In genomic region chr4:83568057-83568456, GRCh38 we compare ENCODE assay signal across 22 cellular contexts.
"Had no signal": no experiment of that assay in that cellular context is flagged by ENCODE, and none has a peak within 500 bp of the region (broad histone marks: within the 10 kb centered on the region; RNA-seq: fewer than 3 reads in every experiment).

No MANE protein-coding gene starts in this region.

- H3K27ac Mint-ChIP-seq: activated B cell treated with CpG ODN at 0.5 μM for 24 hours; activated CD4-positive, alpha-beta memory T cell treated with anti-CD3 and anti-CD28 coated beads, Interleukin-2, amount 10 ng/mL, durations not matched to agents 7 days and 5 days; activated CD8-positive, alpha-beta memory T cell treated with anti-CD3 and anti-CD28 coated beads, Interleukin-2, amount 10 ng/mL, durations not matched to agents 7 days and 5 days; activated naive CD4-positive, alpha-beta T cell treated with anti-CD3 and anti-CD28 coated beads, Interleukin-2, amount 10 ng/mL, durations not matched to agents 7 days and 5 days; activated T-helper 2 cell treated with anti-CD3 and anti-CD28 coated beads, Interferon-gamma antibody, Interleukin-2, Interleukin-4, amounts not matched to agents 10 μg/mL and 5 μg/mL and 100 μg/mL, durations not matched to agents 14 hours and 24 hours and 36 hours; endodermal cell; natural killer cell had no signal

- H3K9me3 ChIP-seq: heart right ventricle, ovary, psoas muscle, tibial artery had no signal

- H3K27ac ChIP-seq: brain microvascular endothelial cell, heart right ventricle, ovary, psoas muscle, tibial artery had no signal

- ATAC-seq: activated CD8-positive, alpha-beta memory T cell treated with anti-CD3 and anti-CD28 coated beads, Interleukin-2, amount 10 ng/mL, durations not matched to agents 7 days and 5 days; heart right ventricle; natural killer cell; psoas muscle; right cardiac atrium had no signal

- H3K36me3 ChIP-seq: brain microvascular endothelial cell, ovary, tibial artery had no signal

- H3K27me3 Mint-ChIP-seq: activated B cell treated with CpG ODN at 0.5 μM for 24 hours; activated CD4-positive, alpha-beta memory T cell treated with anti-CD3 and anti-CD28 coated beads, Interleukin-2, amount 10 ng/mL, durations not matched to agents 7 days and 5 days; activated CD8-positive, alpha-beta memory T cell treated with anti-CD3 and anti-CD28 coated beads, Interleukin-2, amount 10 ng/mL, durations not matched to agents 7 days and 5 days; activated naive CD4-positive, alpha-beta T cell treated with anti-CD3 and anti-CD28 coated beads, Interleukin-2, amount 10 ng/mL, durations not matched to agents 7 days and 5 days had no signal

- H3K27me3 ChIP-seq: brain microvascular endothelial cell, heart right ventricle, ovary, tibial artery had no signal

- H3K4me3 ChIP-seq: heart right ventricle, ovary, psoas muscle, tibial artery had no signal

- H3K4me3 Mint-ChIP-seq: activated B cell treated with CpG ODN at 0.5 μM for 24 hours; activated CD4-positive, alpha-beta memory T cell treated with anti-CD3 and anti-CD28 coated beads, Interleukin-2, amount 10 ng/mL, durations not matched to agents 7 days and 5 days; activated CD8-positive, alpha-beta memory T cell treated with anti-CD3 and anti-CD28 coated beads, Interleukin-2, amount 10 ng/mL, durations not matched to agents 7 days and 5 days; activated naive CD4-positive, alpha-beta T cell treated with anti-CD3 and anti-CD28 coated beads, Interleukin-2, amount 10 ng/mL, durations not matched to agents 7 days and 5 days; endodermal cell; natural killer cell had no signal

- H3K4me1 ChIP-seq: tibial artery had no signal

- H3K4me1 Mint-ChIP-seq: activated CD4-positive, alpha-beta memory T cell treated with anti-CD3 and anti-CD28 coated beads, Interleukin-2, amount 10 ng/mL, durations not matched to agents 7 days and 5 days; activated naive CD4-positive, alpha-beta T cell treated with anti-CD3 and anti-CD28 coated beads, Interleukin-2, amount 10 ng/mL, durations not matched to agents 7 days and 5 days; endodermal cell; natural killer cell had no signal

- H3K9me3 Mint-ChIP-seq: activated B cell treated with CpG ODN at 0.5 μM for 24 hours; activated CD4-positive, alpha-beta memory T cell treated with anti-CD3 and anti-CD28 coated beads, Interleukin-2, amount 10 ng/mL, durations not matched to agents 7 days and 5 days; activated naive CD4-positive, alpha-beta T cell treated with anti-CD3 and anti-CD28 coated beads, Interleukin-2, amount 10 ng/mL, durations not matched to agents 7 days and 5 days; activated T-helper 2 cell treated with anti-CD3 and anti-CD28 coated beads, Interferon-gamma antibody, Interleukin-2, Interleukin-4, amounts not matched to agents 10 μg/mL and 5 μg/mL and 100 μg/mL, durations not matched to agents 14 hours and 24 hours and 36 hours; endodermal cell; natural killer cell had no signal

- DNase-seq: activated B cell treated with CpG ODN at 0.5 μM for 24 hours; activated CD4-positive, alpha-beta memory T cell treated with anti-CD3 and anti-CD28 coated beads, Interleukin-2, amount 10 ng/mL, durations not matched to agents 7 days and 5 days; activated CD4-positive, alpha-beta T cell treated with anti-CD3 and anti-CD28 coated beads for 48 hours; activated CD8-positive, alpha-beta memory T cell treated with anti-CD3 and anti-CD28 coated beads, Interleukin-2, amount 10 ng/mL, durations not matched to agents 7 days and 5 days; activated naive CD4-positive, alpha-beta T cell treated with anti-CD3 and anti-CD28 coated beads, Interleukin-2, amount 10 ng/mL, durations not matched to agents 7 days and 5 days; aorta; brain microvascular endothelial cell; central memory CD4-positive, alpha-beta T cell; endodermal cell; erythroblast; heart right ventricle; kidney glomerular epithelial cell; mesenchymal stem cell; natural killer cell; ovary; psoas muscle; right cardiac atrium; stimulated activated CD4-positive, alpha-beta T cell treated with anti-CD3 and anti-CD28 coated beads, Interleukin-2, amount 100 ng/mL, for 24 hours; stimulated activated naive CD4-positive, alpha-beta T cell treated with Interleukin-2 at 50 U/mL for 16 hours; substantia nigra; tibial artery had no signal
